In genomic region chr2:19632327-19633040, GRCh38 we compare ENCODE assay signal across 15 cellular contexts.
DNase-seq lines count a peak whose midpoint lies in the region; ATAC-seq and TF ChIP-seq lines count a peak whose summit lies in the region.
"Had no signal": no experiment of that assay in that cellular context is flagged by ENCODE, and none has a peak within 500 bp of the region (broad histone marks: within the 10 kb centered on the region; RNA-seq: fewer than 3 reads in every experiment).

No MANE protein-coding gene starts in this region.

- H4K12ac ChIP-seq in trophoblast cell (ENCODE audit: low read depth, low read length), result no peak overlapping the region

- no peaks in the 10 kb centered on the region for H3K79me1 ChIP-seq in trophoblast cell (ENCODE audit: low read length)

- no peak overlapping the region for H2BK120ac ChIP-seq in trophoblast cell (ENCODE audit: insufficient read depth, low read length, poor library complexity)

- no peak overlapping the region for H4K8ac ChIP-seq in trophoblast cell (ENCODE audit: low read depth, low read length)

- intact Hi-C loops in esophagus muscularis mucosa (cut with DNase I) (no loop called here), right cardiac atrium (cut with DNase I) (no loop called here)

- H2AFZ ChIP-seq in trophoblast cell (ENCODE audit: insufficient read depth, low read length, poor library complexity), result no peak overlapping the region

- H3K18ac ChIP-seq in trophoblast cell (ENCODE audit: low read length), result no peak overlapping the region

- H4K91ac ChIP-seq in trophoblast cell (ENCODE audit: low read depth, low read length), result no peak overlapping the region

- ATAC-seq in right cardiac atrium, result peak; percentile 92 to 95
- ATAC-seq: activated T-helper 17 cell treated with anti-CD3 and anti-CD28 coated beads, Interleukin-2, amount 50 U/mL, for 72 hours had no signal

- TF ChIP-seq CTCF in esophagus muscularis mucosa (IDR thresholded peaks at IDR 0.05), result no peak

- H3K4me2 ChIP-seq in trophoblast cell (ENCODE audit: low read length), result no peak overlapping the region

- H3K79me2 ChIP-seq in trophoblast cell (ENCODE audit: control insufficient read depth, insufficient read depth, low read length, poor library complexity), result no peaks in the 10 kb centered on the region

- TF ChIP-seq EP300 in esophagus muscularis mucosa (IDR thresholded peaks at IDR 0.05), result no peak

- H3K4me3 ChIP-seq in esophagus muscularis mucosa (no peak overlapping the region), right cardiac atrium (ENCODE audit: low read length) (no peak overlapping the region), trophoblast cell (ENCODE audit: low read depth, low read length) (no peak overlapping the region)
- H3K4me3 ChIP-seq: SJSA1 had no signal

- no peak overlapping the region for H3K14ac ChIP-seq in trophoblast cell (ENCODE audit: low read length)

- no peak overlapping the region for H2AK5ac ChIP-seq in trophoblast cell (ENCODE audit: low read length)

- H3K4ac ChIP-seq in trophoblast cell (ENCODE audit: low read depth, low read length), result no peak overlapping the region

- H3K9ac ChIP-seq in trophoblast cell (ENCODE audit: low read length), result no peak overlapping the region

- DNase-seq in M059J (ENCODE audit: low read depth), result peak; percentile 29
- DNase-seq in esophagus muscularis mucosa (ENCODE audit: extremely low spot score), result peak; percentile 86
- DNase-seq in right cardiac atrium, result peak; percentile 65 to 75 (median 70)
- DNase-seq in stromal cell of bone marrow (ENCODE audit: low read depth), result peak; percentile 55
- no peak for DNase-seq in dedifferentiated amniotic fluid mesenchymal stem cell (ENCODE audit: extremely low spot score)
- DNase-seq in occipital lobe (lab: John Stamatoyannopoulos, UW), result no peak
- DNase-seq in T-helper 2 cell, result no peak
- no peak for DNase-seq in trophoblast cell
- DNase-seq: islet precursor cell; NCI-H2029 treated with DMSO at 0.1 percent for 48 hours; NCI-H446 treated with DMSO at 0.1 percent for 48 hours; stimulated activated CD4-positive, alpha-beta T cell treated with anti-CD3 and anti-CD28 coated beads, Interleukin-4, amount 100 ng/mL, for 1 hour had no signal

- TF ChIP-seq POLR2A in esophagus muscularis mucosa (IDR thresholded peaks at IDR 0.05; ENCODE audit: low read depth), result no peak

- 52% methylated on average over 7 of the region's 7 CpGs for WGBS in esophagus muscularis mucosa
- WGBS in right cardiac atrium, result 41% methylated on average over 7 of the region's 7 CpGs
- no CpG with 5 or more reads among the region's 7 CpGs for WGBS in trophoblast cell (ENCODE audit: extremely low coverage, insufficient coverage, insufficient read length)

- H3K9me3 ChIP-seq in esophagus muscularis mucosa (peaks cover 0 to 7% (median 3%) of the 10 kb centered on the region in 4 donors), right cardiac atrium (ENCODE audit: control insufficient read depth, low read length) (no peaks in the 10 kb centered on the region), trophoblast cell (ENCODE audit: insufficient read depth, low read depth, low read length) (no peaks in the 10 kb centered on the region)
- H3K9me3 ChIP-seq: SJSA1 had no signal

- H3K36me3 ChIP-seq in esophagus muscularis mucosa, result no peaks in the 10 kb centered on the region
- no peaks in the 10 kb centered on the region for H3K36me3 ChIP-seq in trophoblast cell (ENCODE audit: control insufficient read depth in 1 of 2, insufficient read depth in 2 of 2, low read length in 2 of 2)
- H3K36me3 ChIP-seq: SJSA1 had no signal

- H3K27ac ChIP-seq in esophagus muscularis mucosa (replicated peaks in 1 of 4), result no peak overlapping the region
- no peak overlapping the region for H3K27ac ChIP-seq in right cardiac atrium (ENCODE audit: low read length)
- H3K27ac ChIP-seq in trophoblast cell (ENCODE audit: low read depth, low read length), result no peak overlapping the region
- H3K27ac ChIP-seq: HL-60, SJSA1 had no signal

- H3K4me1 ChIP-seq in esophagus muscularis mucosa (peaks cover 6 to 12% (median 9%) of the 10 kb centered on the region in 4 donors), right cardiac atrium (ENCODE audit: control insufficient read depth, insufficient read depth, low read length) (no peaks in the 10 kb centered on the region), trophoblast cell (ENCODE audit: control insufficient read depth in 1 of 2, insufficient read depth in 2 of 2, low read length in 2 of 2) (no peaks in the 10 kb centered on the region)
- H3K4me1 ChIP-seq: SJSA1 had no signal

- no peak overlapping the region for H3K23ac ChIP-seq in trophoblast cell (ENCODE audit: low read length)

- no peak overlapping the region for H2BK12ac ChIP-seq in trophoblast cell (ENCODE audit: low read length)

- H2BK5ac ChIP-seq in trophoblast cell (ENCODE audit: low read depth, low read length, poor library complexity), result no peak overlapping the region

- no peaks in the 10 kb centered on the region for H3K27me3 ChIP-seq in esophagus muscularis mucosa
- H3K27me3 ChIP-seq in right cardiac atrium (ENCODE audit: control insufficient read depth, insufficient read depth), result no peaks in the 10 kb centered on the region
- H3K27me3 ChIP-seq in trophoblast cell (ENCODE audit: insufficient read depth, low read length), result no peaks in the 10 kb centered on the region
- H3K27me3 ChIP-seq: SJSA1 had no signal

Comparison
In these comparisons a context has a peak if more than half of its experiments do, and no peak if none do; other contexts are left out.
1. DNase-seq: peak in M059J (single experiment), esophagus muscularis mucosa (single experiment), right cardiac atrium (3 of 3) and stromal cell of bone marrow (single experiment); none in dedifferentiated amniotic fluid mesenchymal stem cell (single experiment), occipital lobe (single experiment), T-helper 2 cell (0 of 5) and trophoblast cell (0 of 2).